In genomic region chr5:167160388-167160787, GRCh38 we compare ENCODE assay signal across 26 cellular contexts.
DNase-seq lines count a peak whose midpoint lies in the region; FAIRE-seq and TF ChIP-seq lines count a peak whose summit lies in the region.
"Had no signal": no experiment of that assay in that cellular context is flagged by ENCODE, and none has a peak within 500 bp of the region (broad histone marks: within the 10 kb centered on the region; RNA-seq: fewer than 3 reads in every experiment).

No MANE protein-coding gene starts in this region.

- no peak overlapping the region for H3K4me2 ChIP-seq in H1 (ENCODE audit: insufficient read depth in 1 of 2, low read depth in 2 of 2, low read length in 2 of 2)
- H3K4me2 ChIP-seq: A549, BLaER1 had no signal

- no peaks in the 10 kb centered on the region for H3K79me2 ChIP-seq in H1 (ENCODE audit: control insufficient read depth in 1 of 2, insufficient read depth in 2 of 2, low read length in 2 of 2)

- H4K8ac ChIP-seq in H1 (ENCODE audit: extremely low read depth, insufficient read depth, low read length): no peak overlapping the region

- H3K27ac ChIP-seq in A673 (ENCODE audit: low read depth, low read length, poor library complexity, severe bottlenecking): peak overlapping the region; percentile 78
- no peak overlapping the region for H3K27ac ChIP-seq in H1 (ENCODE audit: low read depth, low read length)
- H3K27ac ChIP-seq: 22Rv1, A549, BLaER1 had no signal

- peaks cover 2% of the 10 kb centered on the region; the same call in 1 of the 2 replicates for H3K23me2 ChIP-seq in H1 (ENCODE audit: low read depth, low read length)

- no peak for FAIRE-seq in H1 (lab: Jason Lieb, UNC)
- FAIRE-seq: A549, GM12878, GM12892, GM18507 had no signal

- H3K79me1 ChIP-seq in H1 (ENCODE audit: low read depth, low read length): no peaks in the 10 kb centered on the region

- H2BK12ac ChIP-seq in H1 (ENCODE audit: low read depth, low read length): no peak overlapping the region

- no peak for TF ChIP-seq RAD21 in H1 (IDR thresholded peaks at IDR 0.05 in 1 of 2, conservative IDR thresholded peaks at IDR 0.05 in 1 of 2; ENCODE audit: low read depth in 2 of 2, low read length in 2 of 2)

- H3K4me3 ChIP-seq in A673 (ENCODE audit: low read depth, low read length, poor library complexity, severe bottlenecking) (no peak overlapping the region), H1 (ENCODE audit: extremely low read depth in 1 of 4, insufficient read depth in 2 of 4, low read depth in 3 of 4, low read length in 4 of 4) (no peak overlapping the region)
- H3K4me3 ChIP-seq: A549, BLaER1, GM12878 had no signal

- WGBS in H1 (ENCODE audit: extremely low coverage in 1 of 2, insufficient coverage in 1 of 2, insufficient read length in 1 of 2, insufficient replicate concordance in 2 of 2, low coverage in 1 of 2, low lambda C conversion rate in 2 of 2, missing lambda C conversion rate in 1 of 2), 2 experiments: 91% methylated on average over 4 of the region's 4 CpGs; no CpG with 5 or more reads in 1 of the 2 experiments

- peaks cover 49% of the 10 kb centered on the region for H3K4me1 ChIP-seq in A673 (ENCODE audit: insufficient read depth, low read length, poor library complexity, severe bottlenecking)
- H3K4me1 ChIP-seq in H1 (replicated peaks in 1 of 4; ENCODE audit: control insufficient read depth in 3 of 4, insufficient read depth in 4 of 4, low read length in 3 of 4): peaks cover 2 to 5% (median 4%) of the 10 kb centered on the region in 4 experiments; a peak in 4 of 7 replicates
- H3K4me1 ChIP-seq: A549, BE2C, BLaER1 had no signal

- H3K4ac ChIP-seq in H1 (replicated peaks; ENCODE audit: insufficient read length, low read depth, low read length): no peak overlapping the region

- peak overlapping the region; percentile 3; the same call in 1 of the 2 replicates for H2AFZ ChIP-seq in H1 (ENCODE audit: low read length)

- H4K91ac ChIP-seq in H1 (replicated peaks; ENCODE audit: insufficient read length, low read length): no peak overlapping the region

- H3K23ac ChIP-seq in H1 (ENCODE audit: insufficient read length): no peak overlapping the region

- TF ChIP-seq CTCF in A673 (conservative IDR thresholded peaks at IDR 0.05; ENCODE audit: low read depth, low read length) (no peak), H1 (IDR thresholded peaks at IDR 0.05; ENCODE audit: control extremely low read depth in 1 of 3, insufficient read depth in 1 of 3, low read depth in 1 of 3, low read length in 3 of 3) (no peak)

- H3K18ac ChIP-seq in H1 (ENCODE audit: extremely low read depth, low read length): no peak overlapping the region

- no peak overlapping the region for H3K56ac ChIP-seq in H1 (replicated peaks; ENCODE audit: insufficient read length, low read depth, low read length)

- no TSS peak for BruUV-seq in A673 (replicated peaks; lab: Mats Ljungman, UMichigan)

- H3K36me3 ChIP-seq in A673 (ENCODE audit: insufficient read depth, low read length, poor library complexity, severe bottlenecking) (no peaks in the 10 kb centered on the region), H1 (ENCODE audit: control insufficient read depth in 2 of 4, insufficient read depth in 4 of 4, low read length in 3 of 4) (no peaks in the 10 kb centered on the region)
- H3K36me3 ChIP-seq: BE2C, BLaER1 had no signal

- H3K9me3 ChIP-seq in A673 (ENCODE audit: low read depth, low read length, poor library complexity, severe bottlenecking) (no peaks in the 10 kb centered on the region), H1 (ENCODE audit: insufficient read depth in 2 of 2, low read depth in 1 of 2, low read length in 1 of 2) (no peaks in the 10 kb centered on the region)
- H3K9me3 ChIP-seq: A549, BE2C had no signal

- no peak overlapping the region for H3K9ac ChIP-seq in H1 (replicated peaks in 1 of 4; ENCODE audit: extremely low read depth in 1 of 4, low read depth in 3 of 4, low read length in 3 of 4)
- H3K9ac ChIP-seq: BLaER1 had no signal

- CTCF ChIA-PET in A673 (lab: Charles Lee) (no interaction called here), H1 (lab: Charles Lee; ENCODE audit: partially characterized antibody) (interaction anchor here (1.1 kb wide), 1 partner anchor 109 kb away, joined by 3 read pairs; no protein-coding TSS in a partner anchor)

- intact Hi-C loops in A673 (cut with micrococcal nuclease; ENCODE audit: unreplicated experiment): loop anchor here (2.0 kb wide), 1 partner anchor 734 kb away; no protein-coding TSS in a partner anchor

- H4K20me1 ChIP-seq in H1 (replicated peaks in 1 of 2; ENCODE audit: control insufficient read depth in 1 of 2, insufficient read depth in 2 of 2, low read length in 2 of 2): no peaks in the 10 kb centered on the region
- H4K20me1 ChIP-seq: BLaER1 had no signal

- H3K14ac ChIP-seq in H1 (ENCODE audit: insufficient read length): no peak overlapping the region

- no peak overlapping the region for H4K5ac ChIP-seq in H1 (ENCODE audit: insufficient read length, low read depth, low read length)

- TF ChIP-seq EP300 in H1 (IDR thresholded peaks at IDR 0.05; ENCODE audit: borderline replicate concordance in 1 of 2, low read depth in 2 of 2, low read length in 2 of 2): no peak

- no peak overlapping the region for H2BK20ac ChIP-seq in H1 (ENCODE audit: low read length)

- H2AK5ac ChIP-seq in H1 (ENCODE audit: low read depth, low read length): no peak overlapping the region

- H2BK5ac ChIP-seq in H1 (ENCODE audit: low read depth, low read length): no peak overlapping the region

- H2BK120ac ChIP-seq in H1 (replicated peaks; ENCODE audit: low read depth, low read length): no peak overlapping the region

- POLR2A ChIA-PET in A673 (lab: Charles Lee; ENCODE audit: low non-redundant PET): no interaction called here
- POLR2A ChIA-PET in H1 (lab: Charles Lee; ENCODE audit: partially characterized antibody): no interaction called here

- TF ChIP-seq POLR2A in H1 (IDR thresholded peaks at IDR 0.05; ENCODE audit: control extremely low read depth in 1 of 2, low read depth in 2 of 2, low read length in 2 of 2): no peak
- TF ChIP-seq POLR2A in erythroblast (IDR thresholded peaks at IDR 0.05; ENCODE audit: low read length): no peak

- no peaks in the 10 kb centered on the region for H3K27me3 ChIP-seq in A673 (replicated peaks; ENCODE audit: insufficient read depth, low read depth, low read length, poor library complexity)
- no peaks in the 10 kb centered on the region for H3K27me3 ChIP-seq in H1 (replicated peaks in 1 of 4; ENCODE audit: control insufficient read depth in 3 of 4, extremely low read depth in 1 of 4, insufficient read depth in 3 of 4, low read length in 3 of 4)
- H3K27me3 ChIP-seq: BE2C, BLaER1 had no signal

- DNase-seq in A673 (ENCODE audit: low spot score) (peak; percentile 79), NCI-H69 (lab: John Stamatoyannopoulos, UW) (peak; percentile 5), H1 (ENCODE audit: low read depth in 1 of 2, low spot score in 2 of 2) (no peak), NCI-H1048 (lab: John Stamatoyannopoulos, UW) (no peak), NCI-H2196 (lab: John Stamatoyannopoulos, UW; ENCODE audit: unreplicated experiment) (no peak), erythroblast (lab: John Stamatoyannopoulos, UW) (no peak)
- DNase-seq: ACHN; BE2C; C1 segment of cervical spinal cord; CD4-positive, alpha-beta memory T cell; CD4-positive, CD25-positive, alpha-beta regulatory T cell; CD8-positive, alpha-beta memory T cell; COR-L47; DMS 273 treated with DMSO at 0.1 percent for 48 hours; DMS153; DMS53; DMS79; DND-41; EL; GDM1 had no signal

- no peak overlapping the region for H2BK15ac ChIP-seq in H1 (ENCODE audit: low read length)

TF ChIP-seq in H1, 55 proteins besides CTCF, POLR2A, EP300 and RAD21:
- TF ChIP-seq FOSL1 (IDR thresholded peaks at IDR 0.05; ENCODE audit: insufficient read depth, low read depth, low read length) (no peak), MAX (IDR thresholded peaks at IDR 0.05) (no peak), SRF (IDR thresholded peaks at IDR 0.05; ENCODE audit: low read depth, low read length) (no peak), PHF8 (conservative IDR thresholded peaks at IDR 0.05; ENCODE audit: low read depth, low read length) (no peak), EZH2 (IDR thresholded peaks at IDR 0.05; ENCODE audit: low read depth, low read length, severe bottlenecking) (no peak), TCF12 (IDR thresholded peaks at IDR 0.05; ENCODE audit: low read depth, low read length) (no peak), CBX5 (IDR thresholded peaks at IDR 0.05; ENCODE audit: low read depth, low read length) (no peak)
- TF ChIP-seq, protein P1, sequence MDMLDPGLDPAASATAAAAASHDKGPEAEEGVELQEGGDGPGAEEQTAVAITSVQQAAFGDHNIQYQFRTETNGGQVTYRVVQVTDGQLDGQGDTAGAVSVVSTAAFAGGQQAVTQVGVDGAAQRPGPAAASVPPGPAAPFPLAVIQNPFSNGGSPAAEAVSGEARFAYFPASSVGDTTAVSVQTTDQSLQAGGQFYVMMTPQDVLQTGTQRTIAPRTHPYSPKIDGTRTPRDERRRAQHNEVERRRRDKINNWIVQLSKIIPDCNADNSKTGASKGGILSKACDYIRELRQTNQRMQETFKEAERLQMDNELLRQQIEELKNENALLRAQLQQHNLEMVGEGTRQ (IDR thresholded peaks at IDR 0.05; ENCODE audit: low read length): no peak
TF ChIP-seq in H1: peak in this region for 0.

Comparison
In these comparisons a context has a peak if more than half of its experiments do, and no peak if none do; other contexts are left out.
1. DNase-seq: peak in A673 (single experiment) and NCI-H69 (single experiment); none in H1 (0 of 2), NCI-H1048 (single experiment), NCI-H2196 (single experiment) and erythroblast (0 of 2).